ENCODE assay signal across 19 cellular contexts in the genomic region with DNA sequence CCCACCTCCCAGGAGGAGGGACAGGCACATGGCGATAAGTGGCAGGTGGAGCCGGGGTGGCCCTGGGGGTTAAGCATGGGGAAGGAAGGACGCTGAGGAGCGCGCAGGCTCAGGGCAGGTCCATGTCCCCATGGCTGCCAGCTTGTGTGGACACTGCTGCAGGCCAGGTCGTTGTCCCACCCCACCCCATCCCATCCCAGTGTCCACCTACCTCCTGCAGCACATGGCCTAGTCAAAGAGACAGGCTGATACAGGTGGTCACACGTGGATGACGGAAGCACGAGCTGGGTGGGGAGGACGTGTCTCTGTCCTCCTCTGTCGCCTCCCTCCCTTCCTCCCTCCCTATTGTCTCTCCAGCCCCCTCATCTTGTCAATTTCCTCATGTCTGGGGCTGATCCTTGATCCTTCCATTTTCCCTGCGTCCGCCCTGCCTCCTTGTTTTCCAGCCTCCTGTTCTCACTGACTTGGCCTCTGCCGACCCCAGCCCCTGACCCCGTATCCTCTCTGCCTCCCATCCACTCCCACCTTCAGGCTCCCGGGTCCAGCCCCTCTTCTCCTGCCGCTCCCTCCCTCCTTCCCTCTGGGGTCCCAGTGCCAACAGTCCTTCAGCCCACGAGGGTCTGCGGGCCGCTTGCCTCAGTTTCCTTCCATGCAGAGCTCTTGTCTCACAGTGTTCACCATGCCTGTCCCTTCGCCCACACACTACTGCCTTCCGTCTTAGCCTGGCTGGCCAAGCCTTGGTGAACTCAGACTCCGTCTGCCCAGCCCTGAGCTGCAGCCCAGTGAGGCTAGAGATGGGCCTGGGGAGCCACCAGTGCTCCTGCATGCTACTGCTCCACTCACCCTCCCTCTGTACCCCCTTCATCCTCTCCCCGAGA. TPM values are rescaled to one million over a fixed set of nuclear protein-coding genes. Genes with fewer than 3 reads are reported as not detected.
A peak's percentile ranks its signal among the peaks of the same experiment; 100 is the strongest.
DNase-seq lines count a peak whose midpoint lies in the region; ATAC-seq and TF ChIP-seq lines count a peak whose summit lies in the region.
"Had no signal": no experiment of that assay in that cellular context is flagged by ENCODE, and none has a peak within 500 bp of the region (broad histone marks: within the 10 kb centered on the region; RNA-seq: fewer than 3 reads in every experiment).

No MANE protein-coding gene starts in this region.

- CTCF ChIA-PET in activated CD8-positive, alpha-beta memory T cell treated with anti-CD3 and anti-CD28 coated beads, Interleukin-2, amount 10 ng/mL, durations not matched to agents 7 days and 5 days (lab: Charles Lee), result no interaction called here

- ATAC-seq in stimulated activated naive CD8-positive, alpha-beta T cell treated with anti-CD3 and anti-CD28 coated beads, Interleukin-15, Interleukin-2, amounts not matched to agents 100 U/mL and 50 U/mL, for 24 hours, result no peak
- ATAC-seq in GM21360 (IDR thresholded peaks at IDR 0.05; ENCODE audit: unreplicated experiment), result no peak
- no peak for ATAC-seq in activated CD8-positive, alpha-beta memory T cell treated with anti-CD3 and anti-CD28 coated beads, Interleukin-2, amount 10 ng/mL, durations not matched to agents 7 days and 5 days
- ATAC-seq in HG03354 (IDR thresholded peaks at IDR 0.05; ENCODE audit: poor library complexity, severe bottlenecking, unreplicated experiment), result no peak
- ATAC-seq in HG03457 (IDR thresholded peaks at IDR 0.05; ENCODE audit: unreplicated experiment), result no peak
- ATAC-seq: PC-3 had no signal

- DNase-seq in stimulated activated naive CD8-positive, alpha-beta T cell treated with anti-CD3 and anti-CD28 coated beads, Interleukin-15, Interleukin-2, amounts not matched to agents 100 U/mL and 50 U/mL, for 24 hours, result no peak
- no peak for DNase-seq in endothelial cell (ENCODE audit: low spot score)
- peak; percentile 86 for DNase-seq in mesenteric fat pad (ENCODE audit: low spot score)
- no peak for DNase-seq in activated CD8-positive, alpha-beta memory T cell treated with anti-CD3 and anti-CD28 coated beads, Interleukin-2, amount 10 ng/mL, durations not matched to agents 7 days and 5 days
- DNase-seq: amniotic stem cell; CD4-positive, CD25-positive, alpha-beta regulatory T cell; DMS153; effector CD4-positive, alpha-beta T cell; KBM-7; NCI-H1694; NCI-H2227 treated with DMSO at 0.1 percent for 48 hours; PC-3; small intestine; stimulated activated CD4-positive, alpha-beta T cell treated with anti-CD3 and anti-CD28 coated beads, Interleukin-4, amount 100 ng/mL, for 24 hours; WERI-Rb-1 had no signal

- no peaks in the 10 kb centered on the region for H3K27me3 Mint-ChIP-seq in stimulated activated naive CD8-positive, alpha-beta T cell treated with anti-CD3 and anti-CD28 coated beads, Interleukin-15, Interleukin-2, amounts not matched to agents 100 ng/mL and 50 ng/mL, for 24 hours
- H3K27me3 Mint-ChIP-seq in endothelial cell (ENCODE audit: unreplicated experiment), result peaks cover 19% of the 10 kb centered on the region
- H3K27me3 Mint-ChIP-seq in activated CD8-positive, alpha-beta memory T cell treated with anti-CD3 and anti-CD28 coated beads, Interleukin-2, amount 10 ng/mL, durations not matched to agents 7 days and 5 days, result no peaks in the 10 kb centered on the region
- H3K27me3 Mint-ChIP-seq: CD4-positive, CD25-positive, alpha-beta regulatory T cell had no signal

- no peaks in the 10 kb centered on the region for H3K9me3 Mint-ChIP-seq in stimulated activated naive CD8-positive, alpha-beta T cell treated with anti-CD3 and anti-CD28 coated beads, Interleukin-15, Interleukin-2, amounts not matched to agents 100 ng/mL and 50 ng/mL, for 24 hours
- no peaks in the 10 kb centered on the region for H3K9me3 Mint-ChIP-seq in endothelial cell (ENCODE audit: unreplicated experiment)
- no peaks in the 10 kb centered on the region for H3K9me3 Mint-ChIP-seq in activated CD8-positive, alpha-beta memory T cell treated with anti-CD3 and anti-CD28 coated beads, Interleukin-2, amount 10 ng/mL, durations not matched to agents 7 days and 5 days (ENCODE audit: low read depth)

- H3K27ac Mint-ChIP-seq in stimulated activated naive CD8-positive, alpha-beta T cell treated with anti-CD3 and anti-CD28 coated beads, Interleukin-15, Interleukin-2, amounts not matched to agents 100 ng/mL and 50 ng/mL, for 24 hours, result peak overlapping the region; percentile 26
- H3K27ac Mint-ChIP-seq in endothelial cell (ENCODE audit: unreplicated experiment), result no peak overlapping the region
- no peak overlapping the region for H3K27ac Mint-ChIP-seq in activated CD8-positive, alpha-beta memory T cell treated with anti-CD3 and anti-CD28 coated beads, Interleukin-2, amount 10 ng/mL, durations not matched to agents 7 days and 5 days

- H3K36me3 Mint-ChIP-seq in stimulated activated naive CD8-positive, alpha-beta T cell treated with anti-CD3 and anti-CD28 coated beads, Interleukin-15, Interleukin-2, amounts not matched to agents 100 ng/mL and 50 ng/mL, for 24 hours (ENCODE audit: low read depth), result peaks cover 56% of the 10 kb centered on the region
- H3K36me3 Mint-ChIP-seq in endothelial cell (ENCODE audit: low read depth, unreplicated experiment), result peaks cover 44% of the 10 kb centered on the region
- H3K36me3 Mint-ChIP-seq in activated CD8-positive, alpha-beta memory T cell treated with anti-CD3 and anti-CD28 coated beads, Interleukin-2, amount 10 ng/mL, durations not matched to agents 7 days and 5 days, result peaks cover 37% of the 10 kb centered on the region

- H3K4me1 Mint-ChIP-seq in stimulated activated naive CD8-positive, alpha-beta T cell treated with anti-CD3 and anti-CD28 coated beads, Interleukin-15, Interleukin-2, amounts not matched to agents 100 ng/mL and 50 ng/mL, for 24 hours (ENCODE audit: low read depth), result peaks cover 12% of the 10 kb centered on the region
- peaks cover 13% of the 10 kb centered on the region for H3K4me1 Mint-ChIP-seq in endothelial cell (ENCODE audit: unreplicated experiment)
- H3K4me1 Mint-ChIP-seq in activated CD8-positive, alpha-beta memory T cell treated with anti-CD3 and anti-CD28 coated beads, Interleukin-2, amount 10 ng/mL, durations not matched to agents 7 days and 5 days, result peaks cover 6% of the 10 kb centered on the region

- no peak for TF ChIP-seq CTCF in endothelial cell (IDR thresholded peaks at IDR 0.05; ENCODE audit: unreplicated experiment)

- H3K4me3 Mint-ChIP-seq in stimulated activated naive CD8-positive, alpha-beta T cell treated with anti-CD3 and anti-CD28 coated beads, Interleukin-15, Interleukin-2, amounts not matched to agents 100 ng/mL and 50 ng/mL, for 24 hours, result no peak overlapping the region
- peak overlapping the region; percentile 31 for H3K4me3 Mint-ChIP-seq in endothelial cell (ENCODE audit: unreplicated experiment)
- H3K4me3 Mint-ChIP-seq in activated CD8-positive, alpha-beta memory T cell treated with anti-CD3 and anti-CD28 coated beads, Interleukin-2, amount 10 ng/mL, durations not matched to agents 7 days and 5 days, result no peak overlapping the region
- H3K4me3 Mint-ChIP-seq: CD4-positive, CD25-positive, alpha-beta regulatory T cell had no signal

RNA-seq across cellular contexts. Expression of a gene that starts 15.5 kb away (rescaled TPM):
- total RNA-seq in endothelial cell (ENCODE audit: unreplicated experiment) (337 TPM), mesenteric fat pad (272 TPM)
- total RNA-seq in activated CD8-positive, alpha-beta memory T cell treated with anti-CD3 and anti-CD28 coated beads, Interleukin-2, amount 10 ng/mL, durations not matched to agents 7 days and 5 days, result 100 to 1,000 TPM; 251 to 260 TPM

RNA-seq across cellular contexts. Expression of a gene that starts 35.2 kb away (rescaled TPM):
- total RNA-seq in endothelial cell (ENCODE audit: unreplicated experiment) (150 TPM), mesenteric fat pad (63.9 TPM)
- 100 to 1,000 TPM in 1 of 2 experiments, 10 to 100 TPM in 1; 88.0 to 105 TPM for total RNA-seq in activated CD8-positive, alpha-beta memory T cell treated with anti-CD3 and anti-CD28 coated beads, Interleukin-2, amount 10 ng/mL, durations not matched to agents 7 days and 5 days
